In genomic region chr17:43444223-43445008, GRCh38 we compare ENCODE assay signal across 14 cellular contexts. TPM values are rescaled to one million over a fixed set of nuclear protein-coding genes. Genes with fewer than 3 reads are reported as not detected.
DNase-seq lines count a peak whose midpoint lies in the region; ATAC-seq, FAIRE-seq and TF ChIP-seq lines count a peak whose summit lies in the region.
"Had no signal": no experiment of that assay in that cellular context is flagged by ENCODE, and none has a peak within 500 bp of the region (broad histone marks: within the 10 kb centered on the region; RNA-seq: fewer than 3 reads in every experiment).

No MANE protein-coding gene starts in this region.

- BruUV-seq in HCT116 (replicated peaks; lab: Mats Ljungman, UMichigan) (no TSS peak), MCF 10A (replicated peaks; lab: Mats Ljungman, UMichigan) (TSS peak; percentile 82)

- WGBS in pancreas, 2 donors: 53 to 58% methylated on average over 8 of the region's 8 CpGs

- no peaks in the 10 kb centered on the region for H4K20me1 ChIP-seq in HCT116 (ENCODE audit: insufficient read depth)

- H3K27me3 ChIP-seq in HCT116 (ENCODE audit: insufficient read depth, low read length): no peaks in the 10 kb centered on the region
- H3K27me3 ChIP-seq in pancreas: no peaks in the 10 kb centered on the region
- no peaks in the 10 kb centered on the region for H3K27me3 ChIP-seq in brain microvascular endothelial cell (replicated peaks)
- H3K27me3 ChIP-seq: heart right ventricle had no signal

- no peak for ATAC-seq in HCT116
- peak; percentile 30 to 77 (median 56) for ATAC-seq in pancreas
- no peak for ATAC-seq in GM19351 (IDR thresholded peaks at IDR 0.05; ENCODE audit: unreplicated experiment)
- no peak for ATAC-seq in HG03520 (IDR thresholded peaks at IDR 0.05; ENCODE audit: unreplicated experiment)
- no peak for ATAC-seq in HG03565 (IDR thresholded peaks at IDR 0.05; ENCODE audit: unreplicated experiment)
- ATAC-seq: heart right ventricle, lower lobe of right lung had no signal

- no peak overlapping the region for H3K4me2 ChIP-seq in HCT116 (ENCODE audit: low read length)

- no peaks in the 10 kb centered on the region for H3K9me3 Mint-ChIP-seq in MCF 10A (ENCODE audit: unreplicated experiment)

- H3K9me3 ChIP-seq in HCT116 (ENCODE audit: control insufficient read depth in 1 of 2, insufficient read depth in 1 of 2, low read depth in 1 of 2, low read length in 2 of 2) (no peaks in the 10 kb centered on the region), kidney (ENCODE audit: control insufficient read depth in 1 of 2, low read length in 2 of 2) (no peaks in the 10 kb centered on the region), pancreas (peaks cover 0 to 2% (median 0%) of the 10 kb centered on the region in 4 donors)
- H3K9me3 ChIP-seq: heart right ventricle, lower lobe of right lung had no signal

- peak overlapping the region; percentile 58 for H3K4me3 Mint-ChIP-seq in MCF 10A (ENCODE audit: unreplicated experiment)

- DNase-seq in HCT116 (ENCODE audit: low read depth, low spot score) (no peak), MCF 10A (ENCODE audit: unreplicated experiment) (peak; percentile 86), kidney (no peak), pancreas (peak in 1 of 6 donors; percentile 11), brain microvascular endothelial cell (no peak)
- DNase-seq: central memory CD4-positive, alpha-beta T cell; DMS 273 treated with DMSO at 0.1 percent for 48 hours; heart right ventricle; lower lobe of right lung; NCI-H1105 treated with DMSO at 0.1 percent for 48 hours; nucleus accumbens had no signal

- CTCF ChIA-PET in HCT116 (lab: Charles Lee) (interaction anchor here (0.9 kb wide), 1 partner anchor 40 kb away, joined by 3 read pairs; the partner anchor contains the start of gene DHX8), MCF 10A (lab: Yijun Ruan, JAX) (interaction anchor here (0.6 to 1.5 kb wide), 6 partner anchors 13 to 535 kb away, joined by 3 to 5 read pairs (median 4); partner anchors contain the start of gene DHX8)

- H3K4me1 Mint-ChIP-seq in MCF 10A (ENCODE audit: insufficient read depth, unreplicated experiment): peaks cover 32% of the 10 kb centered on the region

- H3K27me3 Mint-ChIP-seq in MCF 10A (ENCODE audit: insufficient read depth, unreplicated experiment): no peaks in the 10 kb centered on the region

- H3K4me1 ChIP-seq in HCT116 (ENCODE audit: control insufficient read depth in 1 of 2, insufficient read depth in 2 of 2, low read length in 2 of 2) (peaks cover 0 to 7% of the 10 kb centered on the region in 2 experiments; a peak in 1 of 4 replicates), kidney (ENCODE audit: control insufficient read depth in 1 of 2, insufficient read depth in 1 of 2, low read depth in 1 of 2, low read length in 2 of 2) (peaks cover 6 to 7% of the 10 kb centered on the region in 2 donors), pancreas (peaks cover 0 to 23% (median 6%) of the 10 kb centered on the region in 3 donors)
- H3K4me1 ChIP-seq: heart right ventricle had no signal

- TF ChIP-seq CTCF in HCT116 (IDR thresholded peaks at IDR 0.05 in 2 of 3, conservative IDR thresholded peaks at IDR 0.05 in 1 of 3; ENCODE audit: borderline replicate concordance in 1 of 3, insufficient read depth in 1 of 3, low read depth in 2 of 3, low read length in 2 of 3): no peak
- TF ChIP-seq CTCF in MCF 10A (IDR thresholded peaks at IDR 0.05; ENCODE audit: unreplicated experiment): no peak
- no peak for TF ChIP-seq CTCF in kidney (IDR thresholded peaks at IDR 0.05; ENCODE audit: borderline replicate concordance, extremely low read depth, insufficient read depth)
- no peak for TF ChIP-seq CTCF in pancreas (IDR thresholded peaks at IDR 0.05)
- no peak for TF ChIP-seq CTCF in brain microvascular endothelial cell (IDR thresholded peaks at IDR 0.05; ENCODE audit: low read depth, low read length, missing control alignments)

- H3K4me3 ChIP-seq in HCT116 (replicated peaks in 1 of 2; ENCODE audit: low read depth in 1 of 2, low read length in 2 of 2) (no peak overlapping the region), kidney (ENCODE audit: low read length in 2 of 2) (no peak overlapping the region), pancreas (no peak overlapping the region), brain microvascular endothelial cell (ENCODE audit: low read depth, low read length) (no peak overlapping the region)
- H3K4me3 ChIP-seq: heart right ventricle, lower lobe of right lung had no signal

- intact Hi-C loops in HCT116 (cut with micrococcal nuclease) (no loop called here), MCF 10A (cut with micrococcal nuclease) (no loop called here), kidney (cut with DNase I) (no loop called here), pancreas (cut with DNase I) (no loop called here)

- no peak for TF ChIP-seq POLR2A in HCT116 (IDR thresholded peaks at IDR 0.05; ENCODE audit: borderline replicate concordance, extremely low read depth, insufficient read depth, insufficient read length)

- RAD21 ChIA-PET in HCT116 (lab: Charles Lee; ENCODE audit: low non-redundant PET in 1 of 2, low total read pairs in 2 of 2, uncharacterized antibody in 2 of 2, unreplicated experiment in 2 of 2): no interaction called here

- H3K9ac ChIP-seq in HCT116 (ENCODE audit: low read length): no peak overlapping the region
- H3K9ac ChIP-seq in kidney (ENCODE audit: low read length in 2 of 2): no peak overlapping the region

- POLR2A ChIA-PET in HCT116 (lab: Charles Lee) (no interaction called here), MCF 10A (lab: Yijun Ruan, JAX) (interaction anchor here (0.5 to 9.8 kb wide), 25 partner anchors 12 to 1600 kb away, joined by 3 to 191 read pairs (median 6); partner anchors contain the start of genes ARL4D, DHX8 and NBR1)

- H3K9me2 ChIP-seq in HCT116 (ENCODE audit: insufficient read depth): no peaks in the 10 kb centered on the region

- in situ Hi-C loops in brain microvascular endothelial cell (cut with HindIII; ENCODE audit: low pct_ligation_motif_present, low sequenced_read_pairs): no loop called here

- FAIRE-seq in kidney (lab: Jason Lieb, UNC): no peak
- FAIRE-seq in pancreas (lab: Jason Lieb, UNC): no peak

- H3K79me2 ChIP-seq in HCT116 (ENCODE audit: insufficient read depth, low read length): no peaks in the 10 kb centered on the region

- peak overlapping the region; percentile 27 for H2AFZ ChIP-seq in HCT116 (ENCODE audit: low read depth, low read length, poor library complexity, severe bottlenecking)

- H3K27ac Mint-ChIP-seq in MCF 10A (ENCODE audit: low read depth, unreplicated experiment): peak overlapping the region; percentile 97

- H3K36me3 ChIP-seq in HCT116 (ENCODE audit: control insufficient read depth in 1 of 2, insufficient read depth in 2 of 2, low read length in 2 of 2) (no peaks in the 10 kb centered on the region), kidney (ENCODE audit: control insufficient read depth in 1 of 2, insufficient read depth in 2 of 2, low read length in 2 of 2) (no peaks in the 10 kb centered on the region), pancreas (no peaks in the 10 kb centered on the region), brain microvascular endothelial cell (replicated peaks) (no peaks in the 10 kb centered on the region)
- H3K36me3 ChIP-seq: heart right ventricle, lower lobe of right lung had no signal

- TF ChIP-seq RAD21 in HCT116 (IDR thresholded peaks at IDR 0.05; ENCODE audit: low read depth): no peak

- H3K36me3 Mint-ChIP-seq in MCF 10A (ENCODE audit: insufficient read depth, unreplicated experiment): no peaks in the 10 kb centered on the region

- H3K27ac ChIP-seq in HCT116 (ENCODE audit: low read depth, low read length) (no peak overlapping the region), kidney (ENCODE audit: low read depth in 2 of 2, low read length in 2 of 2) (peak overlapping the region; percentile 26 to 88), pancreas (no peak overlapping the region), brain microvascular endothelial cell (no peak overlapping the region)
- H3K27ac ChIP-seq: heart right ventricle, lower lobe of right lung had no signal

TF ChIP-seq in HCT116, 20 proteins besides CTCF, POLR2A, EP300 and RAD21 (continues in another document):
- no peak for TF ChIP-seq ELF1 (IDR thresholded peaks at IDR 0.05; ENCODE audit: borderline replicate concordance, low read depth)
- no peak for TF ChIP-seq SIN3A (IDR thresholded peaks at IDR 0.05; ENCODE audit: low read depth)
- TF ChIP-seq ZBTB33 (IDR thresholded peaks at IDR 0.05; ENCODE audit: extremely low read depth, insufficient replicate concordance, low read length): no peak
- no peak for TF ChIP-seq YY1 (IDR thresholded peaks at IDR 0.05; ENCODE audit: extremely low read depth, insufficient replicate concordance, low read depth, low read length)
- TF ChIP-seq TCF7L2 (IDR thresholded peaks at IDR 0.05; ENCODE audit: borderline replicate concordance, extremely low read depth, insufficient read depth, insufficient read length): no peak
- no peak for TF ChIP-seq ZNF274 (IDR thresholded peaks at IDR 0.05; ENCODE audit: low read depth, low read length)
- TF ChIP-seq CBX3 (IDR thresholded peaks at IDR 0.05; ENCODE audit: low read depth): no peak
- TF ChIP-seq EZH2phosphoT487 (IDR thresholded peaks at IDR 0.05; ENCODE audit: borderline replicate concordance): no peak
- no peak for TF ChIP-seq SP1 (IDR thresholded peaks at IDR 0.05; ENCODE audit: low read depth)

RNA-seq across cellular contexts. Expression of gene DHX8, which starts 39.4 kb away (rescaled TPM):
- total RNA-seq in HCT116 (2021; ENCODE audit: unreplicated experiment) (53.5 TPM), MCF 10A (2022) (56.9 and 62.1 TPM in 2 replicates), kidney (53.9 TPM), pancreas (10 to 100 TPM; 11.0 to 26.0 (median 16.8) TPM)
- 23.5 and 27.3 TPM in 2 replicates for polyA plus RNA-seq in HCT116 (2012)
- polyA plus RNA-seq in kidney (ENCODE audit: insufficient read depth, low read depth, low replicate concordance) (28.7 TPM), pancreas (10 to 100 TPM; 13.2 to 18.9 TPM)

RNA-seq across cellular contexts. Expression of gene ARL4D, which starts 45.6 kb away (rescaled TPM):
- 11.5 TPM for total RNA-seq in HCT116 (2021; ENCODE audit: unreplicated experiment)
- polyA plus RNA-seq in HCT116 (2012): 13.4 and 16.0 TPM in 2 replicates
- 33.5 and 38.8 TPM in 2 replicates for total RNA-seq in MCF 10A (2022)
- 48.8 TPM for total RNA-seq in kidney
- 81.2 TPM for polyA plus RNA-seq in kidney (ENCODE audit: insufficient read depth, low read depth, low replicate concordance)
- 1 to 10 TPM; 1.2 to 2.6 (median 1.5) TPM for total RNA-seq in pancreas
- polyA plus RNA-seq in pancreas: 1 to 10 TPM; 2.1 to 3.9 TPM

Comparison
In these comparisons a context has a peak if more than half of its experiments do, and no peak if none do; other contexts are left out.
1. ATAC-seq: peak in pancreas (4 of 4); none in HCT116 (single experiment), GM19351 (single experiment), HG03520 (single experiment) and HG03565 (single experiment).
2. H3K27ac ChIP-seq: peak in kidney (2 of 2); none in HCT116 (single experiment), pancreas (0 of 4) and brain microvascular endothelial cell (single experiment).